8 cellular contexts compared by ENCODE assay signal in the genomic region with DNA sequence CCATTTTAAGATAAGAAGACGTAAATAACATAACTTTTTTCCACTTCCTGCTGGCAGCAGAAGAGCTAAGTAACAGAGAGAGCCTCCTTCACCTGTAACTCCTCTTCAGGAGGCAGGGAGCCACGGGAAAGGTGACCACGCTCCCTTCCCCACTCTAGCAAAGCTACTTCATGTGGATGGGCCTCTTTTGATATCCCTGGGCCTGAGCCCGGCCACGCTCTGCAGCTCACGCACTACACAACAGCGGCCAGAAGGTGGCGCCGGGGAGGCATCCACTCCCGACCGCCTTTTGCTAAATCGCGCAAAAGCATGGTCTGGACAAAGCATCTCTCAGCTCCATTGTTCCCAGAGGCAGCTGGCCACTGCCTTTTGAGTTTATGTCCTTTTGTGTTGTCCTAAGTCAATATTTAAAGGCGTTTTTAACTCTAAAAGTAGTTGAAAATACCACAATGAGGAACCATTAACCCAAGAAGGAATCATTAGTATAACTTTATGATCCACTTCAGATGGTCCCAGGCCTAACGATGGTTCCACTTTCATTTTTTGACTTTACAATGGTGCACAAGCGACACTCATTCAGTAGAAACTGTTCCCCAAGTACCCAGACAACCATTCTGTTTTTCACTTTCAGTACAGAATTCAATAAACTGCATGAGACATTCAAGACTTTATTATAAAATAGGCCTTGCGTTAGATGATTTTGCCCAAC. TPM values are rescaled to one million over a fixed set of nuclear protein-coding genes. Genes with fewer than 3 reads are reported as not detected.
DNase-seq lines count a peak whose midpoint lies in the region; ATAC-seq and TF ChIP-seq lines count a peak whose summit lies in the region.

No MANE protein-coding gene starts in this region.

- H3K27me3 ChIP-seq in Caco-2 (replicated peaks; ENCODE audit: control insufficient read depth, insufficient read depth, low read length) (no peaks in the 10 kb centered on the region), mesendoderm (ENCODE audit: insufficient read depth, low read length, poor library complexity) (no peaks in the 10 kb centered on the region)

- H3K79me2 ChIP-seq in mesendoderm (ENCODE audit: control insufficient read depth, insufficient read depth, low read length): no peaks in the 10 kb centered on the region

- H3K36me3 ChIP-seq in Caco-2 (ENCODE audit: control insufficient read depth, insufficient read depth, low read length) (no peaks in the 10 kb centered on the region), mesendoderm (ENCODE audit: control insufficient read depth, insufficient read depth, low read length) (no peaks in the 10 kb centered on the region)

- intact Hi-C loops in Caco-2 (cut with micrococcal nuclease; ENCODE audit: unreplicated experiment): loop anchor here (1.0 to 5.0 kb wide), 4 partner anchors 68 to 344 kb away; a partner anchor contains a TSS

- no peak overlapping the region for H3K27ac ChIP-seq in mesendoderm (ENCODE audit: low read depth, low read length)

- H3K9me3 ChIP-seq in Caco-2: no peaks in the 10 kb centered on the region

- H2BK5ac ChIP-seq in mesendoderm (ENCODE audit: low read length): no peak overlapping the region

- H3K4ac ChIP-seq in mesendoderm (ENCODE audit: low read depth, low read length): no peak overlapping the region

- H3K4me3 ChIP-seq in Caco-2 (ENCODE audit: low read depth, low read length) (no peak overlapping the region), mesendoderm (ENCODE audit: low read length) (no peak overlapping the region)

- DNase-seq in Caco-2 (peak; percentile 75 to 82), GM20000 (ENCODE audit: low spot score) (peak; percentile 77), NCI-H748 treated with DMSO at 0.1 percent for 48 hours (lab: John Stamatoyannopoulos, UW) (peak; percentile 100), mesendoderm (peak; percentile 82)
- DNase-seq in activated CD4-positive, alpha-beta memory T cell treated with anti-CD3 and anti-CD28 coated beads, Interleukin-2, amount 10 ng/mL, durations not matched to agents 7 days and 5 days: peak; percentile 84
- DNase-seq in effector CD4-positive, alpha-beta T cell: peak; percentile 70
- peak; percentile 63 to 64 for DNase-seq in stimulated activated CD8-positive, alpha-beta memory T cell treated with anti-CD3 and anti-CD28 coated beads, Interleukin-15, amount 100 ng/mL, for 48 hours (ENCODE audit: low read depth in 2 of 2)

- no peak overlapping the region for H3K27ac Mint-ChIP-seq in Caco-2 (ENCODE audit: unreplicated experiment)
- peak overlapping the region; percentile 48 for H3K27ac Mint-ChIP-seq in activated CD4-positive, alpha-beta memory T cell treated with anti-CD3 and anti-CD28 coated beads, Interleukin-2, amount 10 ng/mL, durations not matched to agents 7 days and 5 days

- no peak overlapping the region for H4K8ac ChIP-seq in mesendoderm (ENCODE audit: low read depth, low read length)

- no peaks in the 10 kb centered on the region for H3K4me1 Mint-ChIP-seq in Caco-2 (ENCODE audit: low read depth, unreplicated experiment)
- peaks cover 15% of the 10 kb centered on the region for H3K4me1 Mint-ChIP-seq in activated CD4-positive, alpha-beta memory T cell treated with anti-CD3 and anti-CD28 coated beads, Interleukin-2, amount 10 ng/mL, durations not matched to agents 7 days and 5 days

- H3K56ac ChIP-seq in mesendoderm (ENCODE audit: low read length): no peak overlapping the region

- CTCF ChIA-PET in Caco-2 (lab: Charles Lee): interaction anchor here (0.5 to 1.6 kb wide), 8 partner anchors 9 to 168 kb away, joined by 3 to 16 read pairs (median 4); a partner anchor contains a TSS
- CTCF ChIA-PET in activated CD4-positive, alpha-beta memory T cell treated with anti-CD3 and anti-CD28 coated beads, Interleukin-2, amount 10 ng/mL, durations not matched to agents 7 days and 5 days (lab: Charles Lee): interaction anchor here (0.8 to 3.3 kb wide), 36 partner anchors 8 to 468 kb away, joined by 3 to 41 read pairs (median 5); a partner anchor contains a TSS

- no peaks in the 10 kb centered on the region for H3K79me1 ChIP-seq in mesendoderm (ENCODE audit: low read length)

- H3K4me2 ChIP-seq in mesendoderm (ENCODE audit: low read length): no peak overlapping the region

- no peaks in the 10 kb centered on the region for H3K9me3 Mint-ChIP-seq in Caco-2 (ENCODE audit: unreplicated experiment)
- no peaks in the 10 kb centered on the region for H3K9me3 Mint-ChIP-seq in activated CD4-positive, alpha-beta memory T cell treated with anti-CD3 and anti-CD28 coated beads, Interleukin-2, amount 10 ng/mL, durations not matched to agents 7 days and 5 days

- no peak overlapping the region for H3K23ac ChIP-seq in mesendoderm (ENCODE audit: low read length)

- no peaks in the 10 kb centered on the region for H3K36me3 Mint-ChIP-seq in Caco-2 (ENCODE audit: insufficient read depth, unreplicated experiment)
- H3K36me3 Mint-ChIP-seq in activated CD4-positive, alpha-beta memory T cell treated with anti-CD3 and anti-CD28 coated beads, Interleukin-2, amount 10 ng/mL, durations not matched to agents 7 days and 5 days (ENCODE audit: low read depth): no peaks in the 10 kb centered on the region

- ATAC-seq in HG03565 (IDR thresholded peaks at IDR 0.05; ENCODE audit: unreplicated experiment): peak; percentile 90

- TF ChIP-seq CTCF in Caco-2 (IDR thresholded peaks at IDR 0.05; ENCODE audit: insufficient read depth in 1 of 2, low read depth in 1 of 2, low read length in 1 of 2, severe bottlenecking in 1 of 2, unreplicated experiment in 1 of 2) (peak; percentile 79 to 81), GM20000 (IDR thresholded peaks at IDR 0.05; ENCODE audit: extremely low read depth, missing control alignments) (peak; percentile 88)

- POLR2A ChIA-PET in Caco-2 (lab: Charles Lee): no interaction called here
- POLR2A ChIA-PET in activated CD4-positive, alpha-beta memory T cell treated with anti-CD3 and anti-CD28 coated beads, Interleukin-2, amount 10 ng/mL, durations not matched to agents 7 days and 5 days (lab: Charles Lee): interaction anchor here (1.1 to 1.5 kb wide), 3 partner anchors 24 to 344 kb away, joined by 3 to 10 read pairs (median 3); a partner anchor contains a TSS

- H3K4me1 ChIP-seq in Caco-2: no peaks in the 10 kb centered on the region
- no peaks in the 10 kb centered on the region for H3K4me1 ChIP-seq in mesendoderm (ENCODE audit: control insufficient read depth, low read depth, low read length)

- no CpG with 5 or more reads among the region's 17 CpGs for WGBS in mesendoderm (ENCODE audit: extremely low coverage, insufficient coverage, low lambda C conversion rate)

- no peak overlapping the region for H2BK120ac ChIP-seq in mesendoderm (ENCODE audit: low read depth, low read length)

- no peak overlapping the region for H3K4me3 Mint-ChIP-seq in Caco-2 (ENCODE audit: unreplicated experiment)
- peak overlapping the region; percentile 32 for H3K4me3 Mint-ChIP-seq in activated CD4-positive, alpha-beta memory T cell treated with anti-CD3 and anti-CD28 coated beads, Interleukin-2, amount 10 ng/mL, durations not matched to agents 7 days and 5 days

- H2AK5ac ChIP-seq in mesendoderm (ENCODE audit: low read length): no peak overlapping the region

- no peak overlapping the region for H2BK15ac ChIP-seq in mesendoderm (replicated peaks; ENCODE audit: low read depth)

- H3K27me3 Mint-ChIP-seq in Caco-2 (ENCODE audit: insufficient read depth, unreplicated experiment): no peaks in the 10 kb centered on the region
- no peaks in the 10 kb centered on the region for H3K27me3 Mint-ChIP-seq in activated CD4-positive, alpha-beta memory T cell treated with anti-CD3 and anti-CD28 coated beads, Interleukin-2, amount 10 ng/mL, durations not matched to agents 7 days and 5 days

- BruUV-seq in Caco-2 (replicated peaks; lab: Mats Ljungman, UMichigan): no TSS peak

- no peak overlapping the region for H3K9ac ChIP-seq in mesendoderm (ENCODE audit: low read length)

- no peak overlapping the region for H3K18ac ChIP-seq in mesendoderm (ENCODE audit: low read length)

- H4K5ac ChIP-seq in mesendoderm (ENCODE audit: low read length): no peak overlapping the region

RNA-seq across cellular contexts. Expression of a gene that starts 23.6 kb away (rescaled TPM):
- total RNA-seq in Caco-2 (2022): 16.5 and 18.4 TPM in 2 replicates
- total RNA-seq in activated CD4-positive, alpha-beta memory T cell treated with anti-CD3 and anti-CD28 coated beads, Interleukin-2, amount 10 ng/mL, durations not matched to agents 7 days and 5 days: 1 to 10 TPM; 1.7 to 2.0 TPM
- 9.7 TPM for polyA plus RNA-seq in mesendoderm (2013, experiment 1 of 2)
- 10.1 TPM for polyA plus RNA-seq in mesendoderm (2013, experiment 2 of 2)

RNA-seq across cellular contexts. Expression of a gene that starts 34.0 kb away (rescaled TPM):
- total RNA-seq in Caco-2 (2022): 462 and 480 TPM in 2 replicates
- 100 to 1,000 TPM; 220 to 223 TPM for total RNA-seq in activated CD4-positive, alpha-beta memory T cell treated with anti-CD3 and anti-CD28 coated beads, Interleukin-2, amount 10 ng/mL, durations not matched to agents 7 days and 5 days
- polyA plus RNA-seq in mesendoderm (2013, experiment 1 of 2): 405 TPM
- 399 TPM for polyA plus RNA-seq in mesendoderm (2013, experiment 2 of 2)

RNA-seq across cellular contexts. Expression of a gene that starts 34.4 kb away (rescaled TPM):
- total RNA-seq in Caco-2 (2022): 26.3 and 27.8 TPM in 2 replicates
- total RNA-seq in activated CD4-positive, alpha-beta memory T cell treated with anti-CD3 and anti-CD28 coated beads, Interleukin-2, amount 10 ng/mL, durations not matched to agents 7 days and 5 days: 10 to 100 TPM; 14.6 to 15.5 TPM
- 10.8 TPM for polyA plus RNA-seq in mesendoderm (2013, experiment 1 of 2)
- polyA plus RNA-seq in mesendoderm (2013, experiment 2 of 2): 10.6 TPM
